Comparison of ENCODE assay signal across 1 cellular context in genomic region chr2:64654063-64654811, GRCh38.
TF ChIP-seq lines count a peak whose summit lies in the region.

No MANE protein-coding gene starts in this region.

TF ChIP-seq in SK-N-SH, 30 proteins besides CTCF, POLR2A, EP300 and RAD21 (continued from another document):
- TF ChIP-seq PBX3 (IDR thresholded peaks at IDR 0.05) (0 out of 2 replicates have a peak, but pooled peaks have one; percentile 24), IRF3 (IDR thresholded peaks at IDR 0.05; ENCODE audit: low read depth, low read length) (no peak), RXRA (IDR thresholded peaks at IDR 0.05; ENCODE audit: borderline replicate concordance, low read depth) (peak; percentile 54; the same call in 1 of the 2 replicates), TEAD4 (IDR thresholded peaks at IDR 0.05; ENCODE audit: borderline replicate concordance, insufficient read depth) (peak; percentile 98), FOSL2 (IDR thresholded peaks at IDR 0.05; ENCODE audit: borderline replicate concordance, low read depth) (peak; percentile 8; the same call in 1 of the 2 replicates), YY1 (IDR thresholded peaks at IDR 0.05; ENCODE audit: low read depth) (peak; percentile 17; the same call in 1 of the 2 replicates), POLR2AphosphoS5 (IDR thresholded peaks at IDR 0.05; ENCODE audit: low read depth, low read length) (peak; percentile 87), MXI1 (IDR thresholded peaks at IDR 0.05; ENCODE audit: low read depth, low read length) (peak; percentile 12; the same call in 1 of the 2 replicates), CHD2 (IDR thresholded peaks at IDR 0.05; ENCODE audit: low read length, partially characterized antibody) (no peak), JUND (IDR thresholded peaks at IDR 0.05) (no peak), GABPA (IDR thresholded peaks at IDR 0.05; ENCODE audit: low read depth) (no peak), NFIC (IDR thresholded peaks at IDR 0.05; ENCODE audit: borderline replicate concordance) (peak; percentile 75), FOXM1 (IDR thresholded peaks at IDR 0.05; ENCODE audit: low read depth) (no peak)
- TF ChIP-seq, protein P1, sequence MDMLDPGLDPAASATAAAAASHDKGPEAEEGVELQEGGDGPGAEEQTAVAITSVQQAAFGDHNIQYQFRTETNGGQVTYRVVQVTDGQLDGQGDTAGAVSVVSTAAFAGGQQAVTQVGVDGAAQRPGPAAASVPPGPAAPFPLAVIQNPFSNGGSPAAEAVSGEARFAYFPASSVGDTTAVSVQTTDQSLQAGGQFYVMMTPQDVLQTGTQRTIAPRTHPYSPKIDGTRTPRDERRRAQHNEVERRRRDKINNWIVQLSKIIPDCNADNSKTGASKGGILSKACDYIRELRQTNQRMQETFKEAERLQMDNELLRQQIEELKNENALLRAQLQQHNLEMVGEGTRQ (IDR thresholded peaks at IDR 0.05; ENCODE audit: borderline replicate concordance, low read depth, low read length): no peak
- TF ChIP-seq, protein P2, sequence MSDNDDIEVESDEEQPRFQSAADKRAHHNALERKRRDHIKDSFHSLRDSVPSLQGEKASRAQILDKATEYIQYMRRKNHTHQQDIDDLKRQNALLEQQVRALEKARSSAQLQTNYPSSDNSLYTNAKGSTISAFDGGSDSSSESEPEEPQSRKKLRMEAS (IDR thresholded peaks at IDR 0.05; ENCODE audit: low read depth): peak; percentile 77
- TF ChIP-seq, protein P3, sequence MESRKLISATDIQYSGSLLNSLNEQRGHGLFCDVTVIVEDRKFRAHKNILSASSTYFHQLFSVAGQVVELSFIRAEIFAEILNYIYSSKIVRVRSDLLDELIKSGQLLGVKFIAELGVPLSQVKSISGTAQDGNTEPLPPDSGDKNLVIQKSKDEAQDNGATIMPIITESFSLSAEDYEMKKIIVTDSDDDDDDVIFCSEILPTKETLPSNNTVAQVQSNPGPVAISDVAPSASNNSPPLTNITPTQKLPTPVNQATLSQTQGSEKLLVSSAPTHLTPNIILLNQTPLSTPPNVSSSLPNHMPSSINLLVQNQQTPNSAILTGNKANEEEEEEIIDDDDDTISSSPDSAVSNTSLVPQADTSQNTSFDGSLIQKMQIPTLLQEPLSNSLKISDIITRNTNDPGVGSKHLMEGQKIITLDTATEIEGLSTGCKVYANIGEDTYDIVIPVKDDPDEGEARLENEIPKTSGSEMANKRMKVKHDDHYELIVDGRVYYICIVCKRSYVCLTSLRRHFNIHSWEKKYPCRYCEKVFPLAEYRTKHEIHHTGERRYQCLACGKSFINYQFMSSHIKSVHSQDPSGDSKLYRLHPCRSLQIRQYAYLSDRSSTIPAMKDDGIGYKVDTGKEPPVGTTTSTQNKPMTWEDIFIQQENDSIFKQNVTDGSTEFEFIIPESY (IDR thresholded peaks at IDR 0.05; ENCODE audit: borderline replicate concordance, low read depth): no peak
